Comparison of ENCODE assay signal across 1 cellular context in the genomic region with DNA sequence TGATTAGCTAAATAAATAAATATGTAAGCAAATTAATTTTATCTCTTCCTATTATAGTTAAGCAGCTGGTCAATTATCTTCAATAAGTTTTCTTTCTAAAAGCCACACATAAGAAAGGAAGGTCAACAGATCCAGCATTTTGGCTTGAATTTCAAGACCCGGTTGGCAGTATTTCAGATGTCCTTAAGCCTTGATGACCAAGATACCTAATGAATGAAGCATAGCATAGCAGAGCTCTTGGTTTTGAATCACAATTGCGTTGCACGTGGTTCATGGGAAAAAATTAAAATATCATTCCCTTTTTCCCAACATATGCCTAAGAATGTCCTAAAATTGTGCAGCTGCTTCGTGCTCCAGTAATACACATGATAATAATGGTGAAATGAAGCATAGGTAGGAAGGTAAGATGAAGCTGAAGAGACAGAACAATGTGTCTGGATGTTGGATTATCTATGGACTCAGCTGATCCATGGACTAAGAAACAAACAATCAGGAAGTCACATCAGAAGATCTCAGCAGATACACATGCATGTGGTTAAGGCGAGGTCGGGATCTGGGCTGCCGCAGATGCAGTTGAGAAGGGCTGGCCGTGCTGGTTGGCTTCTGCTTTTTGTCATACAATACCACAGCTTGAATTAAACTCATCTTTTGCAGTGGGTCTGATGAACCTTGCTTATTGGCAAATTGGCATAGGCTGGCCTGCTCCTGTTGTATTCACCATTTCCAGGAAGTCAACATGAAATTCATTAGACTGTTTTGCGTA.
TF ChIP-seq lines count a peak whose summit lies in the region.

No MANE protein-coding gene starts in this region.

TF ChIP-seq in K562, 482 proteins besides CTCF, POLR2A, EP300 and RAD21 (continued from another document):
- no peak for TF ChIP-seq DPF2 (IDR thresholded peaks at IDR 0.05)
- TF ChIP-seq ZNF589 (CRISPR knock-in tag; IDR thresholded peaks at IDR 0.05; ENCODE audit: low read depth) = no peak
- TF ChIP-seq RCOR1 (IDR thresholded peaks at IDR 0.05; ENCODE audit: borderline replicate concordance in 1 of 2, low read depth in 2 of 2, low read length in 2 of 2) = no peak
- peak; percentile 44; the same call in 1 of the 2 replicates for TF ChIP-seq SOX6 (IDR thresholded peaks at IDR 0.05)
- TF ChIP-seq KHSRP (IDR thresholded peaks at IDR 0.05) = no peak
- no peak for TF ChIP-seq PURB (CRISPR knock-in tag; IDR thresholded peaks at IDR 0.05; ENCODE audit: low read depth)
- TF ChIP-seq C11orf30 (IDR thresholded peaks at IDR 0.05; ENCODE audit: low read depth) = no peak
- no peak for TF ChIP-seq CREBBP (IDR thresholded peaks at IDR 0.05; ENCODE audit: low read depth, low read length)
- peak; percentile 62; the same call in 1 of the 2 replicates for TF ChIP-seq SPI1 (IDR thresholded peaks at IDR 0.05; ENCODE audit: borderline replicate concordance, low read depth, low read length)
- no peak for TF ChIP-seq PML (IDR thresholded peaks at IDR 0.05; ENCODE audit: low read length)
- TF ChIP-seq NCOA6 (IDR thresholded peaks at IDR 0.05) = no peak
- TF ChIP-seq GATA2 (CRISPR knock-in tag; IDR thresholded peaks at IDR 0.05) = peak; percentile 28; the same call in 1 of the 2 replicates
- no peak for TF ChIP-seq ZNF668 (CRISPR knock-in tag; IDR thresholded peaks at IDR 0.05)
- no peak for TF ChIP-seq SRSF1 (IDR thresholded peaks at IDR 0.05; ENCODE audit: low read depth, low read length)
- TF ChIP-seq, protein P1, sequence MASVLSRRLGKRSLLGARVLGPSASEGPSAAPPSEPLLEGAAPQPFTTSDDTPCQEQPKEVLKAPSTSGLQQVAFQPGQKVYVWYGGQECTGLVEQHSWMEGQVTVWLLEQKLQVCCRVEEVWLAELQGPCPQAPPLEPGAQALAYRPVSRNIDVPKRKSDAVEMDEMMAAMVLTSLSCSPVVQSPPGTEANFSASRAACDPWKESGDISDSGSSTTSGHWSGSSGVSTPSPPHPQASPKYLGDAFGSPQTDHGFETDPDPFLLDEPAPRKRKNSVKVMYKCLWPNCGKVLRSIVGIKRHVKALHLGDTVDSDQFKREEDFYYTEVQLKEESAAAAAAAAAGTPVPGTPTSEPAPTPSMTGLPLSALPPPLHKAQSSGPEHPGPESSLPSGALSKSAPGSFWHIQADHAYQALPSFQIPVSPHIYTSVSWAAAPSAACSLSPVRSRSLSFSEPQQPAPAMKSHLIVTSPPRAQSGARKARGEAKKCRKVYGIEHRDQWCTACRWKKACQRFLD (CRISPR knock-in tag; IDR thresholded peaks at IDR 0.05) = no peak
- TF ChIP-seq ARID1B (IDR thresholded peaks at IDR 0.05) = peak; percentile 14; the same call in 1 of the 2 replicates
- no peak for TF ChIP-seq HDAC1 (IDR thresholded peaks at IDR 0.05)
- TF ChIP-seq, protein P2, sequence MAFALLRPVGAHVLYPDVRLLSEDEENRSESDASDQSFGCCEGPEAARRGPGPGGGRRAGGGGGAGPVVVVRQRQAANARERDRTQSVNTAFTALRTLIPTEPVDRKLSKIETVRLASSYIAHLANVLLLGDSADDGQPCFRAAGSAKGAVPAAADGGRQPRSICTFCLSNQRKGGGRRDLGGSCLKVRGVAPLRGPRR (CRISPR knock-in tag; IDR thresholded peaks at IDR 0.05) = no peak
- no peak for TF ChIP-seq CSDE1 (IDR thresholded peaks at IDR 0.05)
- TF ChIP-seq NRF1 (conservative IDR thresholded peaks at IDR 0.05 in 1 of 2, IDR thresholded peaks at IDR 0.05 in 1 of 2) = no peak
- TF ChIP-seq, protein P3, sequence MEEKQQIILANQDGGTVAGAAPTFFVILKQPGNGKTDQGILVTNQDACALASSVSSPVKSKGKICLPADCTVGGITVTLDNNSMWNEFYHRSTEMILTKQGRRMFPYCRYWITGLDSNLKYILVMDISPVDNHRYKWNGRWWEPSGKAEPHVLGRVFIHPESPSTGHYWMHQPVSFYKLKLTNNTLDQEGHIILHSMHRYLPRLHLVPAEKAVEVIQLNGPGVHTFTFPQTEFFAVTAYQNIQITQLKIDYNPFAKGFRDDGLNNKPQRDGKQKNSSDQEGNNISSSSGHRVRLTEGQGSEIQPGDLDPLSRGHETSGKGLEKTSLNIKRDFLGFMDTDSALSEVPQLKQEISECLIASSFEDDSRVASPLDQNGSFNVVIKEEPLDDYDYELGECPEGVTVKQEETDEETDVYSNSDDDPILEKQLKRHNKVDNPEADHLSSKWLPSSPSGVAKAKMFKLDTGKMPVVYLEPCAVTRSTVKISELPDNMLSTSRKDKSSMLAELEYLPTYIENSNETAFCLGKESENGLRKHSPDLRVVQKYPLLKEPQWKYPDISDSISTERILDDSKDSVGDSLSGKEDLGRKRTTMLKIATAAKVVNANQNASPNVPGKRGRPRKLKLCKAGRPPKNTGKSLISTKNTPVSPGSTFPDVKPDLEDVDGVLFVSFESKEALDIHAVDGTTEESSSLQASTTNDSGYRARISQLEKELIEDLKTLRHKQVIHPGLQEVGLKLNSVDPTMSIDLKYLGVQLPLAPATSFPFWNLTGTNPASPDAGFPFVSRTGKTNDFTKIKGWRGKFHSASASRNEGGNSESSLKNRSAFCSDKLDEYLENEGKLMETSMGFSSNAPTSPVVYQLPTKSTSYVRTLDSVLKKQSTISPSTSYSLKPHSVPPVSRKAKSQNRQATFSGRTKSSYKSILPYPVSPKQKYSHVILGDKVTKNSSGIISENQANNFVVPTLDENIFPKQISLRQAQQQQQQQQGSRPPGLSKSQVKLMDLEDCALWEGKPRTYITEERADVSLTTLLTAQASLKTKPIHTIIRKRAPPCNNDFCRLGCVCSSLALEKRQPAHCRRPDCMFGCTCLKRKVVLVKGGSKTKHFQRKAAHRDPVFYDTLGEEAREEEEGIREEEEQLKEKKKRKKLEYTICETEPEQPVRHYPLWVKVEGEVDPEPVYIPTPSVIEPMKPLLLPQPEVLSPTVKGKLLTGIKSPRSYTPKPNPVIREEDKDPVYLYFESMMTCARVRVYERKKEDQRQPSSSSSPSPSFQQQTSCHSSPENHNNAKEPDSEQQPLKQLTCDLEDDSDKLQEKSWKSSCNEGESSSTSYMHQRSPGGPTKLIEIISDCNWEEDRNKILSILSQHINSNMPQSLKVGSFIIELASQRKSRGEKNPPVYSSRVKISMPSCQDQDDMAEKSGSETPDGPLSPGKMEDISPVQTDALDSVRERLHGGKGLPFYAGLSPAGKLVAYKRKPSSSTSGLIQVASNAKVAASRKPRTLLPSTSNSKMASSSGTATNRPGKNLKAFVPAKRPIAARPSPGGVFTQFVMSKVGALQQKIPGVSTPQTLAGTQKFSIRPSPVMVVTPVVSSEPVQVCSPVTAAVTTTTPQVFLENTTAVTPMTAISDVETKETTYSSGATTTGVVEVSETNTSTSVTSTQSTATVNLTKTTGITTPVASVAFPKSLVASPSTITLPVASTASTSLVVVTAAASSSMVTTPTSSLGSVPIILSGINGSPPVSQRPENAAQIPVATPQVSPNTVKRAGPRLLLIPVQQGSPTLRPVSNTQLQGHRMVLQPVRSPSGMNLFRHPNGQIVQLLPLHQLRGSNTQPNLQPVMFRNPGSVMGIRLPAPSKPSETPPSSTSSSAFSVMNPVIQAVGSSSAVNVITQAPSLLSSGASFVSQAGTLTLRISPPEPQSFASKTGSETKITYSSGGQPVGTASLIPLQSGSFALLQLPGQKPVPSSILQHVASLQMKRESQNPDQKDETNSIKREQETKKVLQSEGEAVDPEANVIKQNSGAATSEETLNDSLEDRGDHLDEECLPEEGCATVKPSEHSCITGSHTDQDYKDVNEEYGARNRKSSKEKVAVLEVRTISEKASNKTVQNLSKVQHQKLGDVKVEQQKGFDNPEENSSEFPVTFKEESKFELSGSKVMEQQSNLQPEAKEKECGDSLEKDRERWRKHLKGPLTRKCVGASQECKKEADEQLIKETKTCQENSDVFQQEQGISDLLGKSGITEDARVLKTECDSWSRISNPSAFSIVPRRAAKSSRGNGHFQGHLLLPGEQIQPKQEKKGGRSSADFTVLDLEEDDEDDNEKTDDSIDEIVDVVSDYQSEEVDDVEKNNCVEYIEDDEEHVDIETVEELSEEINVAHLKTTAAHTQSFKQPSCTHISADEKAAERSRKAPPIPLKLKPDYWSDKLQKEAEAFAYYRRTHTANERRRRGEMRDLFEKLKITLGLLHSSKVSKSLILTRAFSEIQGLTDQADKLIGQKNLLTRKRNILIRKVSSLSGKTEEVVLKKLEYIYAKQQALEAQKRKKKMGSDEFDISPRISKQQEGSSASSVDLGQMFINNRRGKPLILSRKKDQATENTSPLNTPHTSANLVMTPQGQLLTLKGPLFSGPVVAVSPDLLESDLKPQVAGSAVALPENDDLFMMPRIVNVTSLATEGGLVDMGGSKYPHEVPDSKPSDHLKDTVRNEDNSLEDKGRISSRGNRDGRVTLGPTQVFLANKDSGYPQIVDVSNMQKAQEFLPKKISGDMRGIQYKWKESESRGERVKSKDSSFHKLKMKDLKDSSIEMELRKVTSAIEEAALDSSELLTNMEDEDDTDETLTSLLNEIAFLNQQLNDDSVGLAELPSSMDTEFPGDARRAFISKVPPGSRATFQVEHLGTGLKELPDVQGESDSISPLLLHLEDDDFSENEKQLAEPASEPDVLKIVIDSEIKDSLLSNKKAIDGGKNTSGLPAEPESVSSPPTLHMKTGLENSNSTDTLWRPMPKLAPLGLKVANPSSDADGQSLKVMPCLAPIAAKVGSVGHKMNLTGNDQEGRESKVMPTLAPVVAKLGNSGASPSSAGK (IDR thresholded peaks at IDR 0.05) = no peak
- TF ChIP-seq FOXK1 (CRISPR knock-in tag; IDR thresholded peaks at IDR 0.05; ENCODE audit: borderline replicate concordance) = no peak
- TF ChIP-seq, protein P4, sequence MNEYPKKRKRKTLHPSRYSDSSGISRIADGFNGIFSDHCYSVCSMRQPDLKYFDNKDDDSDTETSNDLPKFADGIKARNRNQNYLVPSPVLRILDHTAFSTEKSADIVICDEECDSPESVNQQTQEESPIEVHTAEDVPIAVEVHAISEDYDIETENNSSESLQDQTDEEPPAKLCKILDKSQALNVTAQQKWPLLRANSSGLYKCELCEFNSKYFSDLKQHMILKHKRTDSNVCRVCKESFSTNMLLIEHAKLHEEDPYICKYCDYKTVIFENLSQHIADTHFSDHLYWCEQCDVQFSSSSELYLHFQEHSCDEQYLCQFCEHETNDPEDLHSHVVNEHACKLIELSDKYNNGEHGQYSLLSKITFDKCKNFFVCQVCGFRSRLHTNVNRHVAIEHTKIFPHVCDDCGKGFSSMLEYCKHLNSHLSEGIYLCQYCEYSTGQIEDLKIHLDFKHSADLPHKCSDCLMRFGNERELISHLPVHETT (CRISPR knock-in tag; conservative IDR thresholded peaks at IDR 0.05 in 1 of 2, IDR thresholded peaks at IDR 0.05 in 1 of 2) = 0 out of 4 replicates have a peak, but pooled peaks of 1 of the 2 experiments have one; percentile 20
- no peak for TF ChIP-seq XRCC4 (IDR thresholded peaks at IDR 0.05; ENCODE audit: extremely low read depth, insufficient read depth, insufficient read length)
- TF ChIP-seq MYNN (IDR thresholded peaks at IDR 0.05) = no peak
- TF ChIP-seq MYNN (CRISPR knock-in tag; IDR thresholded peaks at IDR 0.05) = no peak
- no peak for TF ChIP-seq EP400 (IDR thresholded peaks at IDR 0.05)
- TF ChIP-seq ZNF133 (CRISPR knock-in tag; IDR thresholded peaks at IDR 0.05) = no peak
- TF ChIP-seq ELF2 (CRISPR knock-in tag; IDR thresholded peaks at IDR 0.05) = no peak
- TF ChIP-seq TEAD2 (tag; IDR thresholded peaks at IDR 0.05) = no peak
- no peak for TF ChIP-seq NR2F6 (CRISPR knock-in tag; IDR thresholded peaks at IDR 0.05)
- TF ChIP-seq TEAD4 (IDR thresholded peaks at IDR 0.05; ENCODE audit: low read length) = peak; percentile 52; the same call in 1 of the 2 replicates
- no peak for TF ChIP-seq TEAD4 (CRISPR knock-in tag; IDR thresholded peaks at IDR 0.05; ENCODE audit: borderline replicate concordance)
- no peak for TF ChIP-seq ZFP1 (CRISPR knock-in tag; IDR thresholded peaks at IDR 0.05)
- TF ChIP-seq TCF7 (IDR thresholded peaks at IDR 0.05; ENCODE audit: borderline replicate concordance) = no peak
- no peak for TF ChIP-seq WHSC1 (IDR thresholded peaks at IDR 0.05; ENCODE audit: low read length)
- no peak for TF ChIP-seq RBFOX2 (IDR thresholded peaks at IDR 0.05; ENCODE audit: low read depth, low read length)
